25 cellular contexts compared by ENCODE assay signal in the genomic region with DNA sequence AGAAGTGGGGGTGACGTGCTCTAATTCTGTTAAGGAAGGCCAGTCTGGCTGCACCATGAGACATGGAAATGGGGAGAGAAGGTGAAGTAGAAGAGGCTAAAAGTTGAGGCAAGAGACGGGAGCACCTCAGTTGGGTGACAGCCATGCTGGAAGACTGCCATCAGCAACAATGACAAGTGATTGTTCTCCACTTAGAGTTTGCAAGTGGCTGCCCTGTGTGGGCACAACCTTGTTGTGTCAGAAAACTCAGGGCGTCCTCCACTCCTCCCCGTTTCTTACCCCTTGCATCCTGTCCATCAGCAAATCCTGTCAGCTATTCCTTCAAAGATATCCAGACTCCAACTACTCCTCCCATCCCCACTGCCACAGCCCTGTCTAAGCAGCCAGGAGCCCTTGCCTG. TPM values are rescaled to one million over a fixed set of nuclear protein-coding genes. Genes with fewer than 3 reads are reported as not detected.
DNase-seq lines count a peak whose midpoint lies in the region; ATAC-seq, FAIRE-seq and TF ChIP-seq lines count a peak whose summit lies in the region.
"Had no signal": no experiment of that assay in that cellular context is flagged by ENCODE, and none has a peak within 500 bp of the region (broad histone marks: within the 10 kb centered on the region; RNA-seq: fewer than 3 reads in every experiment).

No MANE protein-coding gene starts in this region.

- H3K27ac ChIP-seq in right cardiac atrium (ENCODE audit: low read length) (no peak overlapping the region), smooth muscle cell (ENCODE audit: low read depth) (no peak overlapping the region)
- H3K27ac ChIP-seq: C4-2B, HL-60 had no signal

- H3K27me3 Mint-ChIP-seq in glutamatergic neuron (ENCODE audit: unreplicated experiment): peaks cover 2% of the 10 kb centered on the region

- no peaks in the 10 kb centered on the region for H3K27me3 ChIP-seq in right cardiac atrium (ENCODE audit: control insufficient read depth, insufficient read depth)
- peaks cover 6% of the 10 kb centered on the region for H3K27me3 ChIP-seq in smooth muscle cell (ENCODE audit: low read depth)

- H3K9me3 ChIP-seq in right cardiac atrium (ENCODE audit: control insufficient read depth, low read length) (no peaks in the 10 kb centered on the region), smooth muscle cell (replicated peaks; ENCODE audit: low read depth) (no peaks in the 10 kb centered on the region)

- H3K36me3 Mint-ChIP-seq in glutamatergic neuron (ENCODE audit: unreplicated experiment): no peaks in the 10 kb centered on the region
- H3K36me3 Mint-ChIP-seq: CD4-positive, alpha-beta memory T cell had no signal

- H3F3A ChIP-seq in smooth muscle cell (ENCODE audit: low read depth): no peaks in the 10 kb centered on the region

- H3K4me3 ChIP-seq in right cardiac atrium (ENCODE audit: low read length): no peak overlapping the region
- H3K4me3 ChIP-seq in smooth muscle cell: no peak overlapping the region
- H3K4me3 ChIP-seq: GM23338 had no signal

- ATAC-seq in left ventricle myocardium superior (peak; percentile 14), right cardiac atrium (no peak), left lobe of liver (peak; percentile 3), GM21576 (IDR thresholded peaks at IDR 0.05; ENCODE audit: unreplicated experiment) (no peak)
- ATAC-seq: GM23338 had no signal

- no peak for TF ChIP-seq CTCF in smooth muscle cell (IDR thresholded peaks at IDR 0.05; ENCODE audit: borderline replicate concordance, insufficient read depth, poor library complexity, severe bottlenecking)
- TF ChIP-seq CTCF in glutamatergic neuron (IDR thresholded peaks at IDR 0.05; ENCODE audit: partially characterized antibody, unreplicated experiment): no peak

- WGBS in right cardiac atrium: 61% methylated on average over 4 of the region's 4 CpGs
- 91% methylated on average over 3 of the region's 4 CpGs for WGBS in smooth muscle cell (ENCODE audit: low lambda C conversion rate)

- H3K4me3 Mint-ChIP-seq in glutamatergic neuron (ENCODE audit: unreplicated experiment): no peak overlapping the region
- H3K4me3 Mint-ChIP-seq: CD4-positive, alpha-beta memory T cell; GM23338 had no signal

- intact Hi-C loops in left ventricle myocardium superior (cut with micrococcal nuclease): no loop called here
- intact Hi-C loops in right cardiac atrium (cut with DNase I): no loop called here
- intact Hi-C loops in posterior vena cava (cut with DNase I): no loop called here

- no peaks in the 10 kb centered on the region for H3K36me3 ChIP-seq in smooth muscle cell (ENCODE audit: low read depth)

- H4K20me1 ChIP-seq in smooth muscle cell (ENCODE audit: low read depth): no peaks in the 10 kb centered on the region

- DNase-seq in left ventricle myocardium superior: no peak
- DNase-seq in right cardiac atrium: no peak
- peak; percentile 46 for DNase-seq in left lobe of liver (ENCODE audit: low spot score)
- peak; percentile 41 for DNase-seq in posterior vena cava (ENCODE audit: low spot score)
- no peak for DNase-seq in urothelium cell line (ENCODE audit: low spot score)
- no peak for DNase-seq in smooth muscle cell (lab: John Stamatoyannopoulos, UW; ENCODE audit: unreplicated experiment)
- DNase-seq in glutamatergic neuron: no peak
- DNase-seq: ACHN; AML-193; CD4-positive, alpha-beta memory T cell; DMS153; DMS79; GDM1; HCEC 1CT had no signal

- peaks cover 6% of the 10 kb centered on the region for H3K9me3 Mint-ChIP-seq in glutamatergic neuron (ENCODE audit: unreplicated experiment)
- H3K9me3 Mint-ChIP-seq: GM23338 had no signal

- H3K4me1 ChIP-seq in right cardiac atrium (ENCODE audit: control insufficient read depth, insufficient read depth, low read length): no peaks in the 10 kb centered on the region
- H3K4me1 ChIP-seq in smooth muscle cell (ENCODE audit: low read depth): no peaks in the 10 kb centered on the region

- H3K27ac Mint-ChIP-seq in glutamatergic neuron (ENCODE audit: unreplicated experiment): no peak overlapping the region
- H3K27ac Mint-ChIP-seq: GM23338 had no signal

- H3K4me2 ChIP-seq in smooth muscle cell: no peak overlapping the region
- H3K4me2 ChIP-seq: GM23338 had no signal

- no peak overlapping the region for H3K9ac ChIP-seq in smooth muscle cell (ENCODE audit: low read depth)

- no peaks in the 10 kb centered on the region for H3K79me2 ChIP-seq in smooth muscle cell (ENCODE audit: low read depth)

- peak; percentile 32 for FAIRE-seq in urothelium cell line (lab: Jason Lieb, UNC)
- FAIRE-seq: A204.1, GM12892, GM18507, H54 had no signal

- no peaks in the 10 kb centered on the region for H3K4me1 Mint-ChIP-seq in glutamatergic neuron (ENCODE audit: low read depth, unreplicated experiment)
- H3K4me1 Mint-ChIP-seq: CD4-positive, alpha-beta memory T cell had no signal

- H2AFZ ChIP-seq in smooth muscle cell (ENCODE audit: low read depth): no peak overlapping the region
- H2AFZ ChIP-seq: GM23338 had no signal

RNA-seq across cellular contexts. Expression of gene CES1, which starts 17.6 kb away (rescaled TPM):
- total RNA-seq in left ventricle myocardium superior (30.3 TPM), right cardiac atrium (10 to 100 TPM; 17.4 to 81.4 (median 60.6) TPM), left lobe of liver (2,727 TPM), posterior vena cava (10 to 100 TPM; 29.9 to 95.9 TPM), smooth muscle cell (not detected in 2 replicates), glutamatergic neuron (ENCODE audit: unreplicated experiment) (not detected)
- polyA plus RNA-seq in right cardiac atrium (59.6 TPM), smooth muscle cell (0.74 TPM in 1 of 2 replicates, not detected in the other)
- total RNA-seq: GM23338 had no signal

RNA-seq across cellular contexts. Expression of gene CES5A, which starts 59.9 kb away (rescaled TPM):
- total RNA-seq in left ventricle myocardium superior (not detected), right cardiac atrium (under 1 TPM in 3 of 4 donors, not detected in 1; 0.20 to 0.32 (median 0.22) TPM), left lobe of liver (4.4 TPM), posterior vena cava (not detected), smooth muscle cell (not detected in 2 replicates), glutamatergic neuron (ENCODE audit: unreplicated experiment) (not detected)
- polyA plus RNA-seq in right cardiac atrium (0.36 TPM), smooth muscle cell (not detected in 2 replicates)
- total RNA-seq: CD4-positive, alpha-beta memory T cell; Daoy; GM23338; HT1080 had no signal
- polyA plus RNA-seq: BJ; CD4-positive, alpha-beta memory T cell; GM23338 had no signal

Comparison
In these comparisons a context has a peak if more than half of its experiments do, and no peak if none do; other contexts are left out.
1. ATAC-seq: peak in left ventricle myocardium superior (single experiment) and left lobe of liver (single experiment); none in right cardiac atrium (0 of 2) and GM21576 (single experiment).
2. DNase-seq: peak in left lobe of liver (single experiment) and posterior vena cava (single experiment); none in left ventricle myocardium superior (single experiment), right cardiac atrium (0 of 3), urothelium cell line (single experiment), smooth muscle cell (single experiment) and glutamatergic neuron (single experiment).
3. RNA of gene CES1, which starts 17.6 kb away (total RNA-seq): 2,727 TPM in left lobe of liver (single experiment); 29.9 to 95.9 TPM in posterior vena cava, 17.4 to 81.4 TPM in right cardiac atrium, 30.3 TPM in left ventricle myocardium superior (single experiment), not detected in glutamatergic neuron (single experiment) and not detected in smooth muscle cell; every median in the first group is over 10 times any median in the second.